Comparison of ENCODE assay signal across 14 cellular contexts in the genomic region with DNA sequence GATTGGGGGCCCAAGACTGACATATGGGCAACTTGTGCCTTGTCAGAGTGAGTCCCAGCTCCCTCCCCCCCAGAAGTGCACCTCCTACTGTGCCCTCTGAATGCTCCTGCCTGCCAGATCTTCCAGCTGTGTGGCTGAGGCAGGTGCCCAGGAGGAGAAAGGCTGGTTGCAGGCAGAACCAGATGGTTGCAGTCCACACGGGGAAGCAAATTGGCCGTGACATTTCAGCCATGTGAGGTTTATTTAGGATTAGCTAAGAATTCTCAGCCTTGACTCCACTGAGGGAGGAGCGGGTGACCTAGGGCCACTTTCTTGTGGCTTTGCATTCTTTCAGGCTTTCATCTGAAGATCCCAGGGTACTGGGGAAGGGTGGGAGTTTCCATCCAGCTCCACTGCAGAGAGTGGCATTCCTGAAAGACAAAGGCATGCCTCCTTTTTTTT. TPM values are rescaled to one million over a fixed set of nuclear protein-coding genes. Genes with fewer than 3 reads are reported as not detected.
DNase-seq lines count a peak whose midpoint lies in the region; ATAC-seq and TF ChIP-seq lines count a peak whose summit lies in the region.
"Had no signal": no experiment of that assay in that cellular context is flagged by ENCODE, and none has a peak within 500 bp of the region (broad histone marks: within the 10 kb centered on the region; RNA-seq: fewer than 3 reads in every experiment).

No MANE protein-coding gene starts in this region.

- TF ChIP-seq CTCF in AG09319 (IDR thresholded peaks at IDR 0.05; ENCODE audit: low read depth, low read length) (no peak), HEK293 (tag by site-specific recombination; IDR thresholded peaks at IDR 0.05) (no peak), RWPE1 (conservative IDR thresholded peaks at IDR 0.05; ENCODE audit: low read depth) (no peak)

- CTCF ChIA-PET in HEK293 (lab: Yijun Ruan, JAX) (interaction anchor here (0.6 to 6.7 kb wide), 10 partner anchors 13 to 433 kb away, joined by 4 to 94 read pairs (median 9); a partner anchor contains a TSS), RWPE1 (lab: Yijun Ruan, JAX) (interaction anchor here (1.1 to 2.7 kb wide), 2 partner anchors 10 to 13 kb away, joined by 3 to 22 read pairs; no protein-coding TSS in a partner anchor)

- H3K4me1 Mint-ChIP-seq in immature natural killer cell: peaks cover 52 to 53% of the 10 kb centered on the region in 2 donors

- POLR2A ChIA-PET in HEK293 (lab: Yijun Ruan, JAX): no interaction called here
- POLR2A ChIA-PET in RWPE1 (lab: Yijun Ruan, JAX; ENCODE audit: low non-redundant PET): interaction anchor here (0.6 kb wide), 2 partner anchors 286 to 392 kb away, joined by 3 read pairs; no protein-coding TSS in a partner anchor

- no peak overlapping the region for H3K4me3 ChIP-seq in HEK293 (ENCODE audit: low read depth, low read length)

- H3K27ac ChIP-seq in HEK293 (ENCODE audit: extremely low read depth, low read depth, low read length) (no peak overlapping the region), RWPE1 (peak overlapping the region; percentile 91)

- no peaks in the 10 kb centered on the region for H3K9me3 Mint-ChIP-seq in immature natural killer cell
- H3K9me3 Mint-ChIP-seq in activated naive CD4-positive, alpha-beta T cell treated with anti-CD3 and anti-CD28 coated beads, Interleukin-2, amount 50 U/mL, for 72 hours: no peaks in the 10 kb centered on the region
- H3K9me3 Mint-ChIP-seq: CD14-positive monocyte had no signal

- H3K36me3 ChIP-seq in HEK293 (ENCODE audit: control insufficient read depth in 2 of 2, insufficient read depth in 1 of 2, low read length in 2 of 2): no peaks in the 10 kb centered on the region; a peak in 1 of 3 replicates

- DNase-seq in AG09319 (ENCODE audit: extremely low read depth, low read depth): peak; percentile 45
- DNase-seq in RWPE1 (ENCODE audit: low spot score): no peak
- DNase-seq in immature natural killer cell: no peak
- DNase-seq in GOT3 (lab: John Stamatoyannopoulos, UW): no peak
- no peak for DNase-seq in activated naive CD4-positive, alpha-beta T cell treated with anti-CD3 and anti-CD28 coated beads, Interleukin-2, amount 50 U/mL, for 72 hours (ENCODE audit: low spot score in 2 of 2)
- no peak for DNase-seq in GM19238 (ENCODE audit: insufficient read length, low spot score)
- DNase-seq: activated CD4-positive, alpha-beta T cell treated with anti-CD3 and anti-CD28 coated beads, Interleukin-2, amount 50 U/mL, for 48 hours; amygdala; stimulated activated CD4-positive, alpha-beta T cell treated with anti-CD3 and anti-CD28 coated beads, Interleukin-12 subunit alpha, Interleukin-12 subunit beta, amount 100 ng/mL, for 4 hours; stimulated activated naive CD8-positive, alpha-beta T cell treated with anti-CD3 and anti-CD28 coated beads, Interleukin-15, Interleukin-2, amounts not matched to agents 100 U/mL and 50 U/mL, for 24 hours had no signal

- no peaks in the 10 kb centered on the region for H3K9me3 ChIP-seq in HEK293 (ENCODE audit: control insufficient read depth, insufficient read depth, low read depth, low read length)

- H3K4me3 Mint-ChIP-seq in immature natural killer cell: peak overlapping the region in 1 of 5 donors; percentile 7
- H3K4me3 Mint-ChIP-seq: CD14-positive monocyte had no signal

- peaks cover 5 to 10% (median 6%) of the 10 kb centered on the region in 3 donors for H3K27me3 Mint-ChIP-seq in immature natural killer cell (ENCODE audit: low read depth in 3 of 3)

- no peak for ATAC-seq in activated naive CD4-positive, alpha-beta T cell treated with anti-CD3 and anti-CD28 coated beads, Interleukin-2, amount 50 U/mL, for 72 hours
- no peak for ATAC-seq in GM21717 (IDR thresholded peaks at IDR 0.05; ENCODE audit: unreplicated experiment)
- ATAC-seq: stimulated activated naive CD8-positive, alpha-beta T cell treated with anti-CD3 and anti-CD28 coated beads, Interleukin-15, Interleukin-2, amounts not matched to agents 100 U/mL and 50 U/mL, for 24 hours had no signal

- H3K4me1 ChIP-seq in HEK293 (ENCODE audit: control insufficient read depth, insufficient read depth, low read length): peaks cover 6% of the 10 kb centered on the region

- H3K36me3 Mint-ChIP-seq in immature natural killer cell: no peaks in the 10 kb centered on the region
- peaks cover 0 to 5% of the 10 kb centered on the region in 2 donors for H3K36me3 Mint-ChIP-seq in activated naive CD4-positive, alpha-beta T cell treated with anti-CD3 and anti-CD28 coated beads, Interleukin-2, amount 50 U/mL, for 72 hours

- peak overlapping the region; percentile 30 to 86 (median 67) for H3K27ac Mint-ChIP-seq in immature natural killer cell
- H3K27ac Mint-ChIP-seq in activated naive CD4-positive, alpha-beta T cell treated with anti-CD3 and anti-CD28 coated beads, Interleukin-2, amount 50 U/mL, for 72 hours: no peak overlapping the region
- H3K27ac Mint-ChIP-seq: CD14-positive monocyte had no signal

TF ChIP-seq in HEK293, 187 proteins besides CTCF, POLR2A, EP300 and RAD21:
- peak; percentile 68 for TF ChIP-seq ZIC2 (tag by site-specific recombination; IDR thresholded peaks at IDR 0.05)
- peak; percentile 63 for TF ChIP-seq GLIS1 (tag by site-specific recombination; IDR thresholded peaks at IDR 0.05)
- no peak for TF ChIP-seq SP7 (tag by site-specific recombination; IDR thresholded peaks at IDR 0.05)
- no peak for TF ChIP-seq HOXC10 (CRISPR knock-in tag; IDR thresholded peaks at IDR 0.05)
- TF ChIP-seq OSR2 (tag by site-specific recombination; IDR thresholded peaks at IDR 0.05): 0 out of 2 replicates have a peak, but pooled peaks have one; percentile 17

RNA-seq across cellular contexts. Expression of a gene that starts 33.8 kb away (rescaled TPM):
- 1 to 10 TPM; 2.0 to 7.5 (median 4.1) TPM for polyA plus RNA-seq in immature natural killer cell
- total RNA-seq in activated naive CD4-positive, alpha-beta T cell treated with anti-CD3 and anti-CD28 coated beads, Interleukin-2, amount 50 U/mL, for 72 hours: 10 to 100 TPM; 22.3 to 22.7 TPM

RNA-seq across cellular contexts. Expression of a gene that starts 36.2 kb away (rescaled TPM):
- polyA plus RNA-seq in immature natural killer cell: 10 to 100 TPM; 24.9 to 37.6 (median 28.6) TPM
- 10 to 100 TPM; 34.4 to 41.0 TPM for total RNA-seq in activated naive CD4-positive, alpha-beta T cell treated with anti-CD3 and anti-CD28 coated beads, Interleukin-2, amount 50 U/mL, for 72 hours

RNA-seq across cellular contexts. Expression of a gene that starts 58.7 kb away (rescaled TPM):
- not detected for polyA plus RNA-seq in immature natural killer cell
- under 1 TPM in 1 of 2 donors, not detected in 1; 0.32 TPM for total RNA-seq in activated naive CD4-positive, alpha-beta T cell treated with anti-CD3 and anti-CD28 coated beads, Interleukin-2, amount 50 U/mL, for 72 hours
- polyA plus RNA-seq: CD14-positive monocyte, fibroblast of lung had no signal

Comparison
In these comparisons a context has a peak if more than half of its experiments do, and no peak if none do; other contexts are left out.
1. H3K27ac Mint-ChIP-seq: peak in immature natural killer cell (6 of 6); none in activated naive CD4-positive, alpha-beta T cell treated with anti-CD3 and anti-CD28 coated beads, Interleukin-2, amount 50 U/mL, for 72 hours (0 of 2).